In the genomic region with DNA sequence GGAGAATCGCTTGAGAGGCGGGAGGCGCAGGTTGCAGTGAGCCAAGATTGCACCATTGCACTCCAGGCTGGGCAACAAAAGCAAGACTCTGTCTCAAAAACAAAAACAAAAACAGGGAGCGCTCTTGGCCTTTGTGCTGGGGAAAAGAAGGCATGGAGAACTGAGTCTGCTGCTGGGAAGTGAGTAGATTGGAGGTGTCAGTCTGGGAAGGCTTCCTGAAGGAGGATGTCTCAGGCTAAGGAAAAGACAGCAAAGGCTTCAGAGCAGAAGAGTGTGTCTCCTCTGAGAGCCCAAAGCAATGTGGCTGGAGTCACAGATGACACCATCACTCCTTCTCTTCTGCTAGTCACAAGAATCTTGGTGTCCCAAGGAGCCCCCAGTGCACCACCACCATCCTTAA, we compare ENCODE assay signal across 19 cellular contexts. TPM values are rescaled to one million over a fixed set of nuclear protein-coding genes. Genes with fewer than 3 reads are reported as not detected.
DNase-seq lines count a peak whose midpoint lies in the region; FAIRE-seq and TF ChIP-seq lines count a peak whose summit lies in the region.
"Had no signal": no experiment of that assay in that cellular context is flagged by ENCODE, and none has a peak within 500 bp of the region (broad histone marks: within the 10 kb centered on the region; RNA-seq: fewer than 3 reads in every experiment).

No MANE protein-coding gene starts in this region.

- TF ChIP-seq CTCF in liver (IDR thresholded peaks at IDR 0.05; ENCODE audit: low read depth, low read length, missing input control), result no peak

- H3K27ac ChIP-seq in GM23248 (0 out of 2 replicates have a peak overlapping the region, but pooled peaks have one; percentile 82), liver (ENCODE audit: low read depth in 1 of 2, low read length in 2 of 2) (peak overlapping the region; percentile 29 to 89), small intestine (ENCODE audit: low read depth in 1 of 2, low read length in 1 of 2) (peak overlapping the region; percentile 67 to 99)
- H3K27ac ChIP-seq: dorsolateral prefrontal cortex, HL-60 had no signal

- H3K9me3 ChIP-seq in GM23248 (ENCODE audit: low read depth) (no peaks in the 10 kb centered on the region), liver (ENCODE audit: control insufficient read depth in 4 of 4, low read length in 3 of 4) (no peaks in the 10 kb centered on the region), small intestine (ENCODE audit: control insufficient read depth, low read depth) (no peaks in the 10 kb centered on the region), MG63 (no peaks in the 10 kb centered on the region)

- H3K27me3 ChIP-seq in GM23248 (replicated peaks; ENCODE audit: insufficient read depth) (no peaks in the 10 kb centered on the region), liver (ENCODE audit: control insufficient read depth in 4 of 4, insufficient read depth in 4 of 4, low read length in 3 of 4) (no peaks in the 10 kb centered on the region), small intestine (ENCODE audit: control insufficient read depth in 2 of 2, insufficient read depth in 2 of 2, low read length in 2 of 2) (no peaks in the 10 kb centered on the region), MG63 (no peaks in the 10 kb centered on the region)

- H3F3A ChIP-seq in GM23248 (ENCODE audit: insufficient read depth), result peaks cover 24% of the 10 kb centered on the region

- no peak for FAIRE-seq in small intestine (lab: Jason Lieb, UNC)
- FAIRE-seq: bronchial epithelial cell, GM12892, RCC 7860, TTC549 had no signal

- WGBS in GM23248 (ENCODE audit: low coverage in 1 of 2, low lambda C conversion rate in 2 of 2, missing lambda C conversion rate in 2 of 2), 2 experiments, result 91 to 92% methylated on average over 4 of the region's 4 CpGs
- WGBS in liver, result 58% methylated on average over 4 of the region's 4 CpGs
- WGBS in small intestine, 3 donors, result 32 to 78% (median 50%) methylated on average over 4 of the region's 4 CpGs

- in situ Hi-C loops in GM23248 (cut with MboI), result no loop called here

- H3K4me1 ChIP-seq in GM23248 (ENCODE audit: insufficient read depth) (peaks cover 36% of the 10 kb centered on the region), liver (ENCODE audit: control insufficient read depth in 4 of 4, insufficient read depth in 4 of 4, low read length in 3 of 4) (peaks cover 12 to 37% (median 24%) of the 10 kb centered on the region in 4 donors), small intestine (ENCODE audit: control insufficient read depth in 2 of 2, insufficient read depth in 1 of 2, low read depth in 1 of 2, low read length in 1 of 2) (peaks cover 0 to 2% of the 10 kb centered on the region in 2 donors)

- no peak for TF ChIP-seq RAD21 in liver (IDR thresholded peaks at IDR 0.05)

- H4K20me1 ChIP-seq in GM23248 (ENCODE audit: insufficient read depth), result no peaks in the 10 kb centered on the region

- H2AFZ ChIP-seq in GM23248, result no peak overlapping the region

- H3K36me3 ChIP-seq in GM23248 (ENCODE audit: low read depth) (no peaks in the 10 kb centered on the region), liver (ENCODE audit: control insufficient read depth in 4 of 4, insufficient read depth in 3 of 4, low read depth in 1 of 4, low read length in 3 of 4) (no peaks in the 10 kb centered on the region), small intestine (ENCODE audit: control insufficient read depth in 2 of 2, insufficient read depth in 2 of 2, low read length in 2 of 2) (no peaks in the 10 kb centered on the region), MG63 (no peaks in the 10 kb centered on the region)

- no peaks in the 10 kb centered on the region for H3K79me2 ChIP-seq in GM23248 (ENCODE audit: insufficient read depth)

- H3K4me3 ChIP-seq in GM23248, result no peak overlapping the region
- no peak overlapping the region for H3K4me3 ChIP-seq in liver (ENCODE audit: low read depth in 1 of 3, low read length in 3 of 3)
- no peak overlapping the region for H3K4me3 ChIP-seq in small intestine (ENCODE audit: low read depth in 1 of 2, low read length in 2 of 2)
- no peak overlapping the region for H3K4me3 ChIP-seq in MG63
- H3K4me3 ChIP-seq: dorsolateral prefrontal cortex had no signal

- H3K9ac ChIP-seq in GM23248 (peak overlapping the region; percentile 51; the same call in 1 of the 2 replicates), liver (ENCODE audit: low read depth in 1 of 2, low read length in 2 of 2) (no peak overlapping the region)

- no peak for DNase-seq in GM23248
- peak; percentile 29 for DNase-seq in RPMI8226
- no peak for DNase-seq in small intestine
- no peak for DNase-seq in MG63
- DNase-seq in activated CD8-positive, alpha-beta memory T cell treated with anti-CD3 and anti-CD28 coated beads for 24 hours, result no peak
- no peak for DNase-seq in amygdala (lab: John Stamatoyannopoulos, UW)
- no peak for DNase-seq in NCI-H774 (lab: John Stamatoyannopoulos, UW)
- DNase-seq: activated T-cell treated with anti-CD3 and anti-CD28 coated beads, Interleukin-2, amount 50 U/mL, for 1 hour; dorsolateral prefrontal cortex; KG1; NCI-H1092; stimulated activated CD4-positive, alpha-beta T cell treated with anti-CD3 and anti-CD28 coated beads, Interleukin-4, amount 100 ng/mL, for 4 hours; stimulated activated CD8-positive, alpha-beta memory T cell treated with anti-CD3 and anti-CD28 coated beads, Interleukin-4, amount 100 ng/mL, for 48 hours had no signal

- no peaks in the 10 kb centered on the region for H3K9me2 ChIP-seq in GM23248 (ENCODE audit: insufficient read depth)

- H3K4me2 ChIP-seq in GM23248 (ENCODE audit: unreplicated experiment), result peak overlapping the region; percentile 57

TF ChIP-seq in liver, 16 proteins besides CTCF, POLR2A, EP300 and RAD21:
- TF ChIP-seq, protein P1, sequence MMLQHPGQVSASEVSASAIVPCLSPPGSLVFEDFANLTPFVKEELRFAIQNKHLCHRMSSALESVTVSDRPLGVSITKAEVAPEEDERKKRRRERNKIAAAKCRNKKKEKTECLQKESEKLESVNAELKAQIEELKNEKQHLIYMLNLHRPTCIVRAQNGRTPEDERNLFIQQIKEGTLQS (IDR thresholded peaks at IDR 0.05), result peak; percentile 1
- TF ChIP-seq, protein P2, sequence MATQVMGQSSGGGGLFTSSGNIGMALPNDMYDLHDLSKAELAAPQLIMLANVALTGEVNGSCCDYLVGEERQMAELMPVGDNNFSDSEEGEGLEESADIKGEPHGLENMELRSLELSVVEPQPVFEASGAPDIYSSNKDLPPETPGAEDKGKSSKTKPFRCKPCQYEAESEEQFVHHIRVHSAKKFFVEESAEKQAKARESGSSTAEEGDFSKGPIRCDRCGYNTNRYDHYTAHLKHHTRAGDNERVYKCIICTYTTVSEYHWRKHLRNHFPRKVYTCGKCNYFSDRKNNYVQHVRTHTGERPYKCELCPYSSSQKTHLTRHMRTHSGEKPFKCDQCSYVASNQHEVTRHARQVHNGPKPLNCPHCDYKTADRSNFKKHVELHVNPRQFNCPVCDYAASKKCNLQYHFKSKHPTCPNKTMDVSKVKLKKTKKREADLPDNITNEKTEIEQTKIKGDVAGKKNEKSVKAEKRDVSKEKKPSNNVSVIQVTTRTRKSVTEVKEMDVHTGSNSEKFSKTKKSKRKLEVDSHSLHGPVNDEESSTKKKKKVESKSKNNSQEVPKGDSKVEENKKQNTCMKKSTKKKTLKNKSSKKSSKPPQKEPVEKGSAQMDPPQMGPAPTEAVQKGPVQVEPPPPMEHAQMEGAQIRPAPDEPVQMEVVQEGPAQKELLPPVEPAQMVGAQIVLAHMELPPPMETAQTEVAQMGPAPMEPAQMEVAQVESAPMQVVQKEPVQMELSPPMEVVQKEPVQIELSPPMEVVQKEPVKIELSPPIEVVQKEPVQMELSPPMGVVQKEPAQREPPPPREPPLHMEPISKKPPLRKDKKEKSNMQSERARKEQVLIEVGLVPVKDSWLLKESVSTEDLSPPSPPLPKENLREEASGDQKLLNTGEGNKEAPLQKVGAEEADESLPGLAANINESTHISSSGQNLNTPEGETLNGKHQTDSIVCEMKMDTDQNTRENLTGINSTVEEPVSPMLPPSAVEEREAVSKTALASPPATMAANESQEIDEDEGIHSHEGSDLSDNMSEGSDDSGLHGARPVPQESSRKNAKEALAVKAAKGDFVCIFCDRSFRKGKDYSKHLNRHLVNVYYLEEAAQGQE (IDR thresholded peaks at IDR 0.05), result no peak

RNA-seq across cellular contexts. Expression of a gene that starts 21.0 kb away (rescaled TPM):
- 69.9 and 83.8 TPM in 2 replicates for total RNA-seq in GM23248 (2014; rRNA removed; shearing (Covaris generic))
- polyA plus RNA-seq in GM23248 (2016; fragmentation: Nextera tagmentation; extraction: Ambion mirVana) (141 TPM in 2 replicates), liver (100 to 1,000 TPM; 239 to 358 TPM), small intestine (100 to 1,000 TPM; 484 to 728 (median 496) TPM)
- 100 to 1,000 TPM in 1 of 2 donors, 10 to 100 TPM in 1; 90.3 to 278 TPM for total RNA-seq in liver
- total RNA-seq in MG63 (2014; rRNA removed; shearing (Covaris generic); ENCODE audit: low replicate concordance), result 104 and 136 TPM in 2 replicates

RNA-seq across cellular contexts. Expression of a gene that starts 23.1 kb away (rescaled TPM):
- 5.5 and 12.9 TPM in 2 replicates for total RNA-seq in GM23248 (2014; rRNA removed; shearing (Covaris generic))
- polyA plus RNA-seq in GM23248 (2016; fragmentation: Nextera tagmentation; extraction: Ambion mirVana) (17.5 and 19.8 TPM in 2 replicates), liver (100 to 1,000 TPM; 225 to 383 TPM), small intestine (1,000 to 10,000 TPM; 2,417 to 3,002 (median 2,429) TPM)
- total RNA-seq in liver, result 100 to 1,000 TPM; 128 to 171 TPM
- total RNA-seq in MG63 (2014; rRNA removed; shearing (Covaris generic); ENCODE audit: low replicate concordance), result 39.2 and 44.4 TPM in 2 replicates
